Comparison of ENCODE assay signal across 8 cellular contexts in the genomic region with DNA sequence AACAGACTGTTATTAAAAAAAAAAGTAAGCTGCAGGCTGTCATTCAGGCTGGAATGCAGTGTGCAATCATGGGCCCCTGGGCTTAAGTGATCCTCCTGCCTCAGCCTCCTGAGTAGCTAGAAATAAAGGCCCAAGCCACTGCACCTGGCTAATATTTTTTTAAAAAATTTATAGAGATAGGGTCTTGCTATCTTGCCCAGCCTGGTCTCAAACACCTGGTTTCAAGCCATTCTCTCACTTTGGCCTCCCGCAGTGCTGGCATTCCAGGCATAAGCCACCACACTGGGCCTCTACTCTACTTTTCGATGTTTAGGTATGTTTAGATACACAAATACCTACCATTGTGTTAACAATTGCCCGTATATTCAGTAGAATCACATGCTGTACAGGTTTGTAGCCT.
"Had no signal": no experiment of that assay in that cellular context is flagged by ENCODE, and none has a peak within 500 bp of the region (broad histone marks: within the 10 kb centered on the region; RNA-seq: fewer than 3 reads in every experiment).

No MANE protein-coding gene starts in this region.

- H3K4me3 ChIP-seq: GM12878 had no signal

- FAIRE-seq: G401.6, GM12878, GM12891, GM12892, GM18507, GM19239 had no signal

- DNase-seq: GDM1, GF-D8 had no signal

- ATAC-seq: GM12878 had no signal
